24 cellular contexts compared by ENCODE assay signal in the genomic region with DNA sequence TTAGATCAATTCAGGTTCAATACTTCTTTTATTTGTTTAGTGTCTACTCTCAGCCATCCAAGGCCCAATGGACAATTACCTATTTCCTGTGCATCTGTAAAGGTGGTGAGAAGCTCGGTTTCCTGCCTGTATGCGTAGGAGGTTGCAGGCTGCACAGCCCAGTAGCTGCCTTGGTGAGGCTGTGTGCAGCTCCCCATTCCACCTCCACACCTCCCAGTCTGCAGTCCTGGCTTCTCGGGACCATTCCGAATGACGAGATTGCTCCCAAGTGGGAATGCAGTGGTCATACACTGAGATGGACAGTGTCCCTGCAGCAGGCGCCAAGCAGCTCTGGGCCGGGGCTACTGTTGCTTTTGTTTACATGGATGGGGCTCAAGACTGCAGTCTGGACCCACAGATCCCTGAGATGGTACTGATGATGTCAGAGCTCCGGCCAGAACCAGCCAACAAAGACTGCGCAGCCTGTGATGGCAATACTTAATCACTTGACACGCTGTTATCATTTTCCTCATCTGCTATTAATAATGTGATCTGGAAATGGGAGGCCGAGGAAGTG.
"Had no signal": no experiment of that assay in that cellular context is flagged by ENCODE, and none has a peak within 500 bp of the region (broad histone marks: within the 10 kb centered on the region; RNA-seq: fewer than 3 reads in every experiment).

No MANE protein-coding gene starts in this region.

- H3K4me3 Mint-ChIP-seq: activated B cell treated with CpG ODN at 0.5 μM for 24 hours; activated CD8-positive, alpha-beta T cell treated with anti-CD3 and anti-CD28 coated beads, Interleukin-2, amount 10 ng/mL, durations not matched to agents 7 days and 5 days; activated naive CD4-positive, alpha-beta T cell treated with anti-CD3 and anti-CD28 coated beads for 36 hours; activated T-cell treated with anti-CD3 and anti-CD28 coated beads, Interleukin-2, amount 50 U/mL, for 24 hours; naive B cell; neural crest cell; T-helper 2 cell treated with Interferon-gamma antibody and Interleukin-4, amounts not matched to agents 5 μg/mL and 100 μg/mL, for 36 hours; type B pancreatic cell had no signal

- H3K36me3 ChIP-seq: ovary, right lobe of liver, stomach had no signal

- H3K27ac ChIP-seq: body of pancreas, dorsolateral prefrontal cortex, epithelial cell of prostate, ovary, right lobe of liver, SK-N-MC, stomach, testis had no signal

- H3K27ac Mint-ChIP-seq: activated B cell treated with CpG ODN at 0.5 μM for 24 hours; activated CD8-positive, alpha-beta T cell treated with anti-CD3 and anti-CD28 coated beads, Interleukin-2, amount 10 ng/mL, durations not matched to agents 7 days and 5 days; activated naive CD4-positive, alpha-beta T cell treated with anti-CD3 and anti-CD28 coated beads for 36 hours; activated T-cell treated with anti-CD3 and anti-CD28 coated beads, Interleukin-2, amount 50 U/mL, for 24 hours; naive B cell; T-helper 2 cell treated with Interferon-gamma antibody and Interleukin-4, amounts not matched to agents 5 μg/mL and 100 μg/mL, for 36 hours; type B pancreatic cell had no signal

- H3K27me3 ChIP-seq: body of pancreas, ovary, right lobe of liver, testis had no signal

- H3K9me3 ChIP-seq: body of pancreas, ovary, right lobe of liver, stomach, testis had no signal

- H3K36me3 Mint-ChIP-seq: naive B cell, type B pancreatic cell had no signal

- H3K4me1 Mint-ChIP-seq: activated B cell treated with CpG ODN at 0.5 μM for 24 hours, naive B cell had no signal

- ATAC-seq: activated CD8-positive, alpha-beta T cell treated with anti-CD3 and anti-CD28 coated beads, Interleukin-2, amount 10 ng/mL, durations not matched to agents 7 days and 5 days; body of pancreas; left colon; mucosa of descending colon; right lobe of liver had no signal

- DNase-seq: activated B cell treated with CpG ODN at 0.5 μM for 24 hours; activated CD4-positive, alpha-beta T cell treated with anti-CD3 and anti-CD28 coated beads for 48 hours; activated CD8-positive, alpha-beta T cell treated with anti-CD3 and anti-CD28 coated beads, Interleukin-2, amount 10 ng/mL, durations not matched to agents 7 days and 5 days; activated naive CD4-positive, alpha-beta T cell treated with anti-CD3 and anti-CD28 coated beads for 36 hours; activated T-cell treated with anti-CD3 and anti-CD28 coated beads, Interleukin-2, amount 50 U/mL, for 24 hours; body of pancreas; caudate nucleus; hippocampal formation; left colon; mucosa of descending colon; naive B cell; ovary; right lobe of liver; small intestine; stimulated activated CD4-positive, alpha-beta T cell treated with anti-CD3 and anti-CD28 coated beads, Interleukin-15, amount 100 ng/mL, for 24 hours; stimulated activated CD4-positive, alpha-beta T cell treated with anti-CD3 and anti-CD28 coated beads, Interleukin-2, amount 100 ng/mL, for 48 hours; testis had no signal

- H3K27me3 Mint-ChIP-seq: activated B cell treated with CpG ODN at 0.5 μM for 24 hours; activated T-cell treated with anti-CD3 and anti-CD28 coated beads, Interleukin-2, amount 50 U/mL, for 24 hours; naive B cell had no signal

- H3K4me1 ChIP-seq: body of pancreas, right lobe of liver, testis had no signal

- H3K9me3 Mint-ChIP-seq: activated B cell treated with CpG ODN at 0.5 μM for 24 hours, neural crest cell, type B pancreatic cell had no signal

- H3K4me3 ChIP-seq: body of pancreas, dorsolateral prefrontal cortex, mucosa of descending colon, ovary, right lobe of liver, SK-N-MC, stomach, testis had no signal
